Comparison of ENCODE assay signal across 11 cellular contexts in genomic region chr6:39335780-39336541, GRCh38. TPM values are rescaled to one million over a fixed set of nuclear protein-coding genes. Genes with fewer than 3 reads are reported as not detected.
DNase-seq lines count a peak whose midpoint lies in the region; ATAC-seq and TF ChIP-seq lines count a peak whose summit lies in the region.
"Had no signal": no experiment of that assay in that cellular context is flagged by ENCODE, and none has a peak within 500 bp of the region (broad histone marks: within the 10 kb centered on the region; RNA-seq: fewer than 3 reads in every experiment).

No MANE protein-coding gene starts in this region.

- peak; percentile 15 for DNase-seq in activated CD4-positive, alpha-beta T cell treated with anti-CD3 and anti-CD28 coated beads for 36 hours
- DNase-seq in activated CD4-positive, alpha-beta T cell treated with anti-CD3 and anti-CD28 coated beads for 48 hours = no peak
- DNase-seq in LHCN-M2 (ENCODE audit: low read depth) (peak; percentile 13), astrocyte of the spinal cord (ENCODE audit: low read depth, low spot score) (peak; percentile 7), NCI-H510A treated with DMSO at 0.1 percent for 48 hours (lab: John Stamatoyannopoulos, UW) (no peak)
- no peak for DNase-seq in stimulated activated naive B cell treated with anti-CD40 and anti-IgM and Interleukin-4, amounts not matched to agents 10 μg/mL and 1 μg/mL and 100 μg/mL, for 72 hours
- DNase-seq: effector memory CD4-positive, alpha-beta T cell; NCI-H1092 treated with DMSO at 0.1 percent for 48 hours; psoas muscle had no signal

- H3K36me3 Mint-ChIP-seq in activated CD4-positive, alpha-beta T cell treated with anti-CD3 and anti-CD28 coated beads for 36 hours (ENCODE audit: low read depth) = no peaks in the 10 kb centered on the region
- H3K36me3 Mint-ChIP-seq in stimulated activated naive B cell treated with anti-CD40 and anti-IgM and Interleukin-4, amounts not matched to agents 10 μg/mL and 1 μg/mL and 100 μg/mL, for 72 hours = no peaks in the 10 kb centered on the region

- in situ Hi-C loops in astrocyte of the spinal cord (cut with HindIII; ENCODE audit: low sequenced_read_pairs) = no loop called here

- no peak overlapping the region for H3K27ac Mint-ChIP-seq in activated CD4-positive, alpha-beta T cell treated with anti-CD3 and anti-CD28 coated beads for 36 hours
- H3K27ac Mint-ChIP-seq in stimulated activated naive B cell treated with anti-CD40 and anti-IgM and Interleukin-4, amounts not matched to agents 10 μg/mL and 1 μg/mL and 100 μg/mL, for 72 hours = no peak overlapping the region

- CTCF ChIA-PET in activated CD4-positive, alpha-beta T cell treated with anti-CD3 and anti-CD28 coated beads for 36 hours (lab: Charles Lee) = interaction anchor here (0.8 kb wide), 2 partner anchors 11 to 716 kb away, joined by 3 read pairs; no protein-coding TSS in a partner anchor

- H3K4me3 ChIP-seq in astrocyte of the spinal cord (ENCODE audit: low read depth, low read length) = no peak overlapping the region
- H3K4me3 ChIP-seq: psoas muscle had no signal

- intact Hi-C loops in activated CD4-positive, alpha-beta T cell treated with anti-CD3 and anti-CD28 coated beads for 36 hours (cut with DNase I, micrococcal nuclease) = no loop called here

- peaks cover 15% of the 10 kb centered on the region for H3K27me3 Mint-ChIP-seq in activated CD4-positive, alpha-beta T cell treated with anti-CD3 and anti-CD28 coated beads for 36 hours
- peaks cover 6 to 25% of the 10 kb centered on the region in 2 donors for H3K27me3 Mint-ChIP-seq in stimulated activated naive B cell treated with anti-CD40 and anti-IgM and Interleukin-4, amounts not matched to agents 10 μg/mL and 1 μg/mL and 100 μg/mL, for 72 hours

- no peak for ATAC-seq in activated CD4-positive, alpha-beta T cell treated with anti-CD3 and anti-CD28 coated beads for 36 hours
- peak; percentile 48 to 54 for ATAC-seq in stimulated activated naive B cell treated with anti-CD40 and anti-IgM and Interleukin-4, amounts not matched to agents 10 μg/mL and 1 μg/mL and 100 μg/mL, for 72 hours (replicated peaks)
- ATAC-seq in HG02884 (IDR thresholded peaks at IDR 0.05; ENCODE audit: unreplicated experiment) (no peak), GM18502 (IDR thresholded peaks at IDR 0.05; ENCODE audit: poor library complexity, unreplicated experiment) (no peak)

- H3K4me1 Mint-ChIP-seq in activated CD4-positive, alpha-beta T cell treated with anti-CD3 and anti-CD28 coated beads for 36 hours = peaks cover 9% of the 10 kb centered on the region
- peaks cover 36 to 39% of the 10 kb centered on the region in 2 donors for H3K4me1 Mint-ChIP-seq in stimulated activated naive B cell treated with anti-CD40 and anti-IgM and Interleukin-4, amounts not matched to agents 10 μg/mL and 1 μg/mL and 100 μg/mL, for 72 hours

- POLR2A ChIA-PET in activated CD4-positive, alpha-beta T cell treated with anti-CD3 and anti-CD28 coated beads for 36 hours (lab: Charles Lee) = no interaction called here

- no peaks in the 10 kb centered on the region for H3K9me3 Mint-ChIP-seq in activated CD4-positive, alpha-beta T cell treated with anti-CD3 and anti-CD28 coated beads for 36 hours (ENCODE audit: low read depth)
- H3K9me3 Mint-ChIP-seq in stimulated activated naive B cell treated with anti-CD40 and anti-IgM and Interleukin-4, amounts not matched to agents 10 μg/mL and 1 μg/mL and 100 μg/mL, for 72 hours = no peaks in the 10 kb centered on the region

- no peak for TF ChIP-seq CTCF in astrocyte of the spinal cord (IDR thresholded peaks at IDR 0.05; ENCODE audit: low read depth, low read length)

- H3K4me3 Mint-ChIP-seq in activated CD4-positive, alpha-beta T cell treated with anti-CD3 and anti-CD28 coated beads for 36 hours = no peak overlapping the region
- H3K4me3 Mint-ChIP-seq in stimulated activated naive B cell treated with anti-CD40 and anti-IgM and Interleukin-4, amounts not matched to agents 10 μg/mL and 1 μg/mL and 100 μg/mL, for 72 hours = no peak overlapping the region

RNA-seq across cellular contexts. Expression of gene KCNK16, which starts 13.5 kb away (rescaled TPM):
- not detected for total RNA-seq in activated CD4-positive, alpha-beta T cell treated with anti-CD3 and anti-CD28 coated beads for 36 hours
- total RNA-seq in LHCN-M2 (2014; rRNA removed) = not detected in 2 replicates
- not detected for polyA plus RNA-seq in LHCN-M2 (2012)
- total RNA-seq: psoas muscle had no signal
- polyA plus RNA-seq: psoas muscle had no signal

RNA-seq across cellular contexts. Expression of gene KCNK17, which starts 21.7 kb away (rescaled TPM):
- total RNA-seq in activated CD4-positive, alpha-beta T cell treated with anti-CD3 and anti-CD28 coated beads for 36 hours = not detected
- total RNA-seq in LHCN-M2 (2014; rRNA removed) = not detected in 2 replicates
- polyA plus RNA-seq in LHCN-M2 (2012) = not detected
- total RNA-seq: psoas muscle had no signal

Comparison
In these comparisons a context has a peak if more than half of its experiments do, and no peak if none do; other contexts are left out.
1. DNase-seq: peak in activated CD4-positive, alpha-beta T cell treated with anti-CD3 and anti-CD28 coated beads for 36 hours (single experiment), LHCN-M2 (single experiment) and astrocyte of the spinal cord (single experiment); none in activated CD4-positive, alpha-beta T cell treated with anti-CD3 and anti-CD28 coated beads for 48 hours (single experiment), stimulated activated naive B cell treated with anti-CD40 and anti-IgM and Interleukin-4, amounts not matched to agents 10 μg/mL and 1 μg/mL and 100 μg/mL, for 72 hours (single experiment) and NCI-H510A treated with DMSO at 0.1 percent for 48 hours (single experiment).
2. ATAC-seq: peak in stimulated activated naive B cell treated with anti-CD40 and anti-IgM and Interleukin-4, amounts not matched to agents 10 μg/mL and 1 μg/mL and 100 μg/mL, for 72 hours (2 of 2); none in activated CD4-positive, alpha-beta T cell treated with anti-CD3 and anti-CD28 coated beads for 36 hours (single experiment), HG02884 (single experiment) and GM18502 (single experiment).